ENCODE assay signal across 12 cellular contexts in genomic region chr22:19824197-19825015, GRCh38. TPM values are rescaled to one million over a fixed set of nuclear protein-coding genes. Genes with fewer than 3 reads are reported as not detected.
DNase-seq lines count a peak whose midpoint lies in the region; ATAC-seq and TF ChIP-seq lines count a peak whose summit lies in the region.
"Had no signal": no experiment of that assay in that cellular context is flagged by ENCODE, and none has a peak within 500 bp of the region (broad histone marks: within the 10 kb centered on the region; RNA-seq: fewer than 3 reads in every experiment).

No MANE protein-coding gene starts in this region.

- no peak overlapping the region for H3K4ac ChIP-seq in mesenchymal stem cell (ENCODE audit: low read depth in 1 of 2, low read length in 2 of 2)

- H4K8ac ChIP-seq in mesenchymal stem cell (ENCODE audit: low read length): no peak overlapping the region

- H3K4me3 Mint-ChIP-seq in activated CD8-positive, alpha-beta memory T cell treated with anti-CD3 and anti-CD28 coated beads, Interleukin-2, amount 10 ng/mL, durations not matched to agents 7 days and 5 days: no peak overlapping the region
- no peak overlapping the region for H3K4me3 Mint-ChIP-seq in immature natural killer cell

- H4K91ac ChIP-seq in mesenchymal stem cell (ENCODE audit: low read length): peak overlapping the region; percentile 54

- intact Hi-C loops in heart right ventricle (cut with DNase I) (no loop called here), transverse colon (cut with DNase I; ENCODE audit: low total_unique reads) (no loop called here)

- no peak for TF ChIP-seq EP300 in transverse colon (IDR thresholded peaks at IDR 0.05; ENCODE audit: low read depth)

- H3K9me3 ChIP-seq in right atrium auricular region (no peaks in the 10 kb centered on the region), heart right ventricle (no peaks in the 10 kb centered on the region), mesenchymal stem cell (ENCODE audit: control insufficient read depth, low read length) (no peaks in the 10 kb centered on the region), transverse colon (no peaks in the 10 kb centered on the region)
- H3K9me3 ChIP-seq: neutrophil had no signal

- H3K4me1 ChIP-seq in right atrium auricular region (no peaks in the 10 kb centered on the region), heart right ventricle (no peaks in the 10 kb centered on the region), mesenchymal stem cell (ENCODE audit: control insufficient read depth, insufficient read depth, low read depth, low read length) (peaks cover 6% of the 10 kb centered on the region), transverse colon (no peaks in the 10 kb centered on the region)

- H2BK15ac ChIP-seq in mesenchymal stem cell (ENCODE audit: low read depth, poor library complexity, severe bottlenecking): no peak overlapping the region

- H2AK5ac ChIP-seq in mesenchymal stem cell (ENCODE audit: low read length, severe bottlenecking): no peak overlapping the region

- no peak overlapping the region for H2BK12ac ChIP-seq in mesenchymal stem cell (ENCODE audit: low read length in 2 of 2)

- H3K27ac Mint-ChIP-seq in activated CD8-positive, alpha-beta memory T cell treated with anti-CD3 and anti-CD28 coated beads, Interleukin-2, amount 10 ng/mL, durations not matched to agents 7 days and 5 days: no peak overlapping the region
- no peak overlapping the region for H3K27ac Mint-ChIP-seq in immature natural killer cell

- no peaks in the 10 kb centered on the region for H3K27me3 Mint-ChIP-seq in activated CD8-positive, alpha-beta memory T cell treated with anti-CD3 and anti-CD28 coated beads, Interleukin-2, amount 10 ng/mL, durations not matched to agents 7 days and 5 days
- H3K27me3 Mint-ChIP-seq in immature natural killer cell (ENCODE audit: low read depth in 3 of 3): no peaks in the 10 kb centered on the region

- H2BK120ac ChIP-seq in mesenchymal stem cell (ENCODE audit: low read depth, low read length): no peak overlapping the region

- H3K36me3 ChIP-seq in right atrium auricular region (no peaks in the 10 kb centered on the region), heart right ventricle (no peaks in the 10 kb centered on the region), mesenchymal stem cell (ENCODE audit: control insufficient read depth in 1 of 2, insufficient read depth in 2 of 2, low read depth in 1 of 2, low read length in 2 of 2) (peaks cover 0 to 15% of the 10 kb centered on the region in 2 experiments), transverse colon (no peaks in the 10 kb centered on the region)
- H3K36me3 ChIP-seq: neutrophil had no signal

- no peak for ATAC-seq in heart right ventricle
- ATAC-seq in activated CD8-positive, alpha-beta memory T cell treated with anti-CD3 and anti-CD28 coated beads, Interleukin-2, amount 10 ng/mL, durations not matched to agents 7 days and 5 days: no peak

- H3K9me3 Mint-ChIP-seq in activated CD8-positive, alpha-beta memory T cell treated with anti-CD3 and anti-CD28 coated beads, Interleukin-2, amount 10 ng/mL, durations not matched to agents 7 days and 5 days (ENCODE audit: low read depth): no peaks in the 10 kb centered on the region
- no peaks in the 10 kb centered on the region for H3K9me3 Mint-ChIP-seq in immature natural killer cell

- no peak overlapping the region for H3K23ac ChIP-seq in mesenchymal stem cell (ENCODE audit: low read length in 2 of 2)

- no peaks in the 10 kb centered on the region for H3K4me1 Mint-ChIP-seq in activated CD8-positive, alpha-beta memory T cell treated with anti-CD3 and anti-CD28 coated beads, Interleukin-2, amount 10 ng/mL, durations not matched to agents 7 days and 5 days
- no peaks in the 10 kb centered on the region for H3K4me1 Mint-ChIP-seq in immature natural killer cell

- H3K4me2 ChIP-seq in mesenchymal stem cell (ENCODE audit: low read length, poor library complexity, severe bottlenecking): no peak overlapping the region

- WGBS in heart right ventricle, 2 donors: 85 to 86% methylated on average over 19 of the region's 19 CpGs
- 93% methylated on average over 19 of the region's 19 CpGs for WGBS in mesenchymal stem cell
- 80 to 92% methylated on average over 1 to 18 of the region's 19 CpGs for WGBS in transverse colon (ENCODE audit: low coverage in 1 of 2), 2 donors

- H3K27me3 ChIP-seq in right atrium auricular region: no peaks in the 10 kb centered on the region
- no peaks in the 10 kb centered on the region for H3K27me3 ChIP-seq in heart right ventricle
- no peaks in the 10 kb centered on the region for H3K27me3 ChIP-seq in mesenchymal stem cell (ENCODE audit: control insufficient read depth in 1 of 2, insufficient read depth in 1 of 2, low read length in 2 of 2)
- H3K27me3 ChIP-seq in transverse colon: no peaks in the 10 kb centered on the region
- H3K27me3 ChIP-seq: neutrophil had no signal

- in situ Hi-C loops in GM13976 (cut with MboI; ENCODE audit: low sequenced_read_pairs, unreplicated experiment): no loop called here
- in situ Hi-C loops in transverse colon (cut with MboI; ENCODE audit: low pct_ligation_motif_present in 1 of 4, low pct_unique_long_range_greater_than_20kb in 1 of 4, low sequenced_read_pairs in 3 of 4): no loop called here

- H3K9ac ChIP-seq in mesenchymal stem cell (ENCODE audit: low read length): no peak overlapping the region

- no peak overlapping the region for H3K18ac ChIP-seq in mesenchymal stem cell (ENCODE audit: low read depth in 1 of 2, low read length in 2 of 2)

- H3K4me3 ChIP-seq in right atrium auricular region (no peak overlapping the region), heart right ventricle (no peak overlapping the region), mesenchymal stem cell (ENCODE audit: insufficient read depth in 1 of 2, low read depth in 1 of 2, low read length in 2 of 2) (no peak overlapping the region), transverse colon (no peak overlapping the region)

- CTCF ChIA-PET in activated CD8-positive, alpha-beta memory T cell treated with anti-CD3 and anti-CD28 coated beads, Interleukin-2, amount 10 ng/mL, durations not matched to agents 7 days and 5 days (lab: Charles Lee): no interaction called here

- H3K14ac ChIP-seq in mesenchymal stem cell (ENCODE audit: low read length in 2 of 2): no peak overlapping the region

- H3K36me3 Mint-ChIP-seq in activated CD8-positive, alpha-beta memory T cell treated with anti-CD3 and anti-CD28 coated beads, Interleukin-2, amount 10 ng/mL, durations not matched to agents 7 days and 5 days: no peaks in the 10 kb centered on the region
- peaks cover 0 to 4% (median 0%) of the 10 kb centered on the region in 3 donors for H3K36me3 Mint-ChIP-seq in immature natural killer cell

- peaks cover 23% of the 10 kb centered on the region for H3K79me1 ChIP-seq in mesenchymal stem cell (replicated peaks; ENCODE audit: low read length, poor library complexity, severe bottlenecking)

- no peak for TF ChIP-seq POLR2A in transverse colon (IDR thresholded peaks at IDR 0.05)

- H3K27ac ChIP-seq in right atrium auricular region (no peak overlapping the region), heart right ventricle (no peak overlapping the region), mesenchymal stem cell (ENCODE audit: low read length, poor library complexity, severe bottlenecking) (no peak overlapping the region), transverse colon (no peak overlapping the region)
- H3K27ac ChIP-seq: neutrophil had no signal

- no peak overlapping the region for H2BK5ac ChIP-seq in mesenchymal stem cell (ENCODE audit: low read depth, low read length, poor library complexity, severe bottlenecking)

- TF ChIP-seq CTCF in right atrium auricular region (IDR thresholded peaks at IDR 0.05) (no peak), heart right ventricle (IDR thresholded peaks at IDR 0.05) (no peak), GM13976 (IDR thresholded peaks at IDR 0.05; ENCODE audit: borderline replicate concordance, control extremely low read depth, extremely low read depth, insufficient read depth, missing control alignments) (no peak), transverse colon (IDR thresholded peaks at IDR 0.05) (no peak)

- no peak overlapping the region for H2AFZ ChIP-seq in mesenchymal stem cell (ENCODE audit: low read depth, low read length)

- peak; percentile 42 for DNase-seq in right atrium auricular region (ENCODE audit: low spot score)
- DNase-seq in heart right ventricle: no peak
- DNase-seq in activated CD8-positive, alpha-beta memory T cell treated with anti-CD3 and anti-CD28 coated beads, Interleukin-2, amount 10 ng/mL, durations not matched to agents 7 days and 5 days: peak; percentile 33
- no peak for DNase-seq in mesenchymal stem cell
- DNase-seq in GM13976 (ENCODE audit: low spot score): no peak
- no peak for DNase-seq in NCI-H1694 (lab: John Stamatoyannopoulos, UW)
- no peak for DNase-seq in immature natural killer cell
- DNase-seq in transverse colon: no peak
- DNase-seq: effector CD4-positive, alpha-beta T cell; NCI-H446 treated with DMSO at 0.1 percent for 48 hours; SHP77 had no signal

RNA-seq across cellular contexts. Expression of gene GNB1L, which starts 30.3 kb away (rescaled TPM):
- total RNA-seq in right atrium auricular region (1 to 10 TPM; 2.6 to 4.7 TPM), heart right ventricle (1 to 10 TPM in 8 of 10 donors, under 1 TPM in 2; 0.76 to 3.6 (median 1.8) TPM), transverse colon (1 to 10 TPM in 3 of 4 donors, under 1 TPM in 1; 0.80 to 4.8 (median 2.8) TPM)
- polyA plus RNA-seq in heart right ventricle (1 to 10 TPM; 2.0 to 9.3 TPM), immature natural killer cell (10 to 100 TPM; 19.1 to 30.6 (median 20.3) TPM)
- 10 to 100 TPM; 13.7 to 14.7 TPM for total RNA-seq in activated CD8-positive, alpha-beta memory T cell treated with anti-CD3 and anti-CD28 coated beads, Interleukin-2, amount 10 ng/mL, durations not matched to agents 7 days and 5 days
- polyA plus RNA-seq in mesenchymal stem cell (2013, experiment 1 of 2): 3.9 TPM
- polyA plus RNA-seq in mesenchymal stem cell (2013, experiment 2 of 2): 3.9 TPM

RNA-seq across cellular contexts. Expression of gene RTL10, which starts 30.3 kb away (rescaled TPM):
- 1 to 10 TPM; 7.9 to 8.1 TPM for total RNA-seq in right atrium auricular region
- 10 to 100 TPM in 2 of 10 donors, 1 to 10 TPM in 8; 5.3 to 12.0 (median 7.2) TPM for total RNA-seq in heart right ventricle
- 1 to 10 TPM; 4.0 to 6.5 TPM for polyA plus RNA-seq in heart right ventricle
- total RNA-seq in activated CD8-positive, alpha-beta memory T cell treated with anti-CD3 and anti-CD28 coated beads, Interleukin-2, amount 10 ng/mL, durations not matched to agents 7 days and 5 days: 10 to 100 TPM; 12.8 to 15.9 TPM
- polyA plus RNA-seq in mesenchymal stem cell (2013, experiment 1 of 2): 6.4 TPM
- 7.2 TPM for polyA plus RNA-seq in mesenchymal stem cell (2013, experiment 2 of 2)
- polyA plus RNA-seq in immature natural killer cell: 1 to 10 TPM; 1.5 to 8.1 (median 4.5) TPM
- 10 to 100 TPM in 1 of 4 donors, 1 to 10 TPM in 3; 7.1 to 16.8 (median 7.8) TPM for total RNA-seq in transverse colon

Comparison
In these comparisons a context has a peak if more than half of its experiments do, and no peak if none do; other contexts are left out.
1. DNase-seq: peak in right atrium auricular region (single experiment) and activated CD8-positive, alpha-beta memory T cell treated with anti-CD3 and anti-CD28 coated beads, Interleukin-2, amount 10 ng/mL, durations not matched to agents 7 days and 5 days (single experiment); none in heart right ventricle (0 of 2), mesenchymal stem cell (single experiment), GM13976 (single experiment), NCI-H1694 (single experiment), immature natural killer cell (0 of 3) and transverse colon (single experiment).